ENCODE assay signal across 8 cellular contexts in the genomic region with DNA sequence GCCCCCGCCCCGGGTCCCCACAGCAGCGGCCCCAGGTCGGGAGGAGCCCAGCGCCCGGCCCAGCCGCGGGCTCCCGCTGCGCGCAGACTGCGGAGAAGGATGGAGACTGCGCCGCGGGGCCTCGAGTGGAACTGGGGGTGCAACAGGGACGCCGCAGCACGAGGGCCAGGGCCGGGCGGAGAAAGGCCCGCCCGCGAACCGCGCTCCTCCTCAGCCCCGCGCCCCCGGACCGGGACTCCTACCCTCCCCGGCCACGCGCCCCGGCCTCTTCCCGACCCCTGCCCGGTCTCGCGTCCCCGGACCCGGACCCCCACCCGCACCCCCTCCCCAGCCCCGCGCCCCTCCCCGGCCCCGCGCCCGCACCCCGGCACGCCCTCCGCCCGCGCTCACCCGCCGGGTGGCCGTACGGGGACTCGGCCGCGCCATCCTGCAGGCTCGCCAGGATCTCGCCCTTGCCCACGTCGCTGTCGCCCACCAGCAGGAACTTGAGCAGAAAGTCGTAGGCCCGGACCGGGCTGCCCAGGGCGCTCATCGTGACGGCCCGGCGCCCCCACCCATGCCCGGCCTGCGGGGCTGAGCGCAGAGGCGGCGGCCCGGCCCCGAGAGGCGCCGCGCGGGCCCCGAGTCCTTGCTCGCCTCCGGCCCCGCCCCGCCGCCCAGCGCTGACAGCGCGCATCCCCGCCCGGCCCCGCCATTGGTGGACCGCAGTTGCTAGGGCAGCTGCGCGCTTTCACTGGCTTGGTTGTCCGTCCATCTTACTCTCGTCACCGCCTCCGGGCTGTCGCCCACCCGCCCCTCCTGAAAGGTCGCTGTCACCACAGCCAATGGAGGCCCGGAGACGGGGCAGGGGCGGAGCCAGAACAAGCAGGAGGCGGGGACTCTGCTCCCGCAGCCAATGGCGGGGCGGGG. TPM values are rescaled to one million over a fixed set of nuclear protein-coding genes. Genes with fewer than 3 reads are reported as not detected.
DNase-seq lines count a peak whose midpoint lies in the region; ATAC-seq and TF ChIP-seq lines count a peak whose summit lies in the region.

A gene with protein sequence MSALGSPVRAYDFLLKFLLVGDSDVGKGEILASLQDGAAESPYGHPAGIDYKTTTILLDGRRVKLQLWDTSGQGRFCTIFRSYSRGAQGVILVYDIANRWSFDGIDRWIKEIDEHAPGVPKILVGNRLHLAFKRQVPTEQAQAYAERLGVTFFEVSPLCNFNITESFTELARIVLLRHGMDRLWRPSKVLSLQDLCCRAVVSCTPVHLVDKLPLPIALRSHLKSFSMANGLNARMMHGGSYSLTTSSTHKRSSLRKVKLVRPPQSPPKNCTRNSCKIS (minus strand): TSS at position 634 of the 909 bp plus-strand sequence. CDS start 102 bp downstream, at position 532.

- no peak for TF ChIP-seq RAD21 in SK-N-SH (IDR thresholded peaks at IDR 0.05; ENCODE audit: low read length)

- H4K20me1 ChIP-seq in SK-N-SH (ENCODE audit: insufficient read depth), result no peaks in the 10 kb centered on the region

- POLR2A ChIA-PET in SK-N-SH (lab: Yijun Ruan, JAX), result interaction anchor here (0.7 to 1.0 kb wide), 2 partner anchors 11 to 13 kb away, joined by 3 read pairs; no protein-coding TSS in a partner anchor

- H3K36me3 ChIP-seq in SK-N-SH (replicated peaks in 1 of 2; ENCODE audit: control insufficient read depth in 1 of 2, insufficient read depth in 2 of 2, low read length in 1 of 2), result peaks cover 0 to 8% of the 10 kb centered on the region in 2 experiments

- no peaks in the 10 kb centered on the region for H3F3A ChIP-seq in SK-N-SH (replicated peaks; ENCODE audit: insufficient read depth)

- H3K27me3 Mint-ChIP-seq in HFFc6 (ENCODE audit: insufficient read depth), result peaks cover 7% of the 10 kb centered on the region

- H3K79me2 ChIP-seq in SK-N-SH (ENCODE audit: insufficient read depth), result 0 out of 2 replicates have a peak, but pooled peaks cover 4% of the 10 kb centered on the region

- H3K9ac ChIP-seq in SK-N-SH, result peak within 1 kb of the TSS; percentile 48; the same call in 1 of the 2 replicates

- DNase-seq in HFFc6 (peak; percentile 99), NAMALWA (ENCODE audit: low spot score) (peak; percentile 98), SK-N-SH (peak; percentile 100), glomerular endothelial cell (ENCODE audit: extremely low read depth, low read depth, low spot score) (peak; percentile 78), non-pigmented ciliary epithelial cell (ENCODE audit: low read depth) (peak; percentile 91), substantia nigra (lab: John Stamatoyannopoulos, UW) (peak; percentile 90 to 100 (median 99))
- DNase-seq in activated naive CD4-positive, alpha-beta T cell treated with anti-CD3 and anti-CD28 coated beads, Interleukin-2, amount 50 U/mL, for 72 hours (ENCODE audit: low spot score in 2 of 2), result peak; percentile 96 to 97

- no peak for TF ChIP-seq CTCF in HFFc6 (IDR thresholded peaks at IDR 0.05)
- no peak for TF ChIP-seq CTCF in SK-N-SH (IDR thresholded peaks at IDR 0.05)

- peaks cover 6% of the 10 kb centered on the region; the same call in 1 of the 2 replicates for H3K4me1 Mint-ChIP-seq in HFFc6 (ENCODE audit: low read depth)

- peaks cover 27% of the 10 kb centered on the region for H3K9me3 Mint-ChIP-seq in HFFc6
- peaks cover 6 to 9% of the 10 kb centered on the region in 2 donors for H3K9me3 Mint-ChIP-seq in activated naive CD4-positive, alpha-beta T cell treated with anti-CD3 and anti-CD28 coated beads, Interleukin-2, amount 50 U/mL, for 72 hours

- under 1% methylated on average over 61 of the region's 112 CpGs for WGBS in SK-N-SH (ENCODE audit: low lambda C conversion rate)

- H3K27ac ChIP-seq in SK-N-SH (ENCODE audit: low read depth in 2 of 2, low read length in 1 of 2) (peak within 1 kb of the TSS in 1 of 2 experiments; percentile 24; a peak in 1 of 4 replicates), substantia nigra (ENCODE audit: low read depth, low read length, poor library complexity, severe bottlenecking) (peak within 1 kb of the TSS; percentile 88)

- H3K9me2 ChIP-seq in SK-N-SH, result no peaks in the 10 kb centered on the region

- H3K4me2 ChIP-seq in SK-N-SH, result peak within 1 kb of the TSS; percentile 97

- H3K27ac Mint-ChIP-seq in HFFc6, result no peak within 1 kb of the TSS
- no peak within 1 kb of the TSS for H3K27ac Mint-ChIP-seq in activated naive CD4-positive, alpha-beta T cell treated with anti-CD3 and anti-CD28 coated beads, Interleukin-2, amount 50 U/mL, for 72 hours

- peaks cover 0 to 14% of the 10 kb centered on the region in 2 experiments; a peak in 1 of 4 replicates for H3K4me1 ChIP-seq in SK-N-SH (ENCODE audit: control insufficient read depth in 1 of 2, insufficient read depth in 2 of 2, low read depth in 1 of 2, low read length in 1 of 2)

- TF ChIP-seq EP300 in SK-N-SH (IDR thresholded peaks at IDR 0.05; ENCODE audit: borderline replicate concordance in 1 of 2, low read depth in 1 of 2, low read length in 1 of 2), result peak in 1 of 2 experiments; percentile 70; a peak in 2 of 4 replicates

- CTCF ChIA-PET in SK-N-SH (lab: Yijun Ruan, JAX), result interaction anchor here (0.9 to 2.3 kb wide), 4 partner anchors 18 to 77 kb away, joined by 3 to 6 read pairs (median 4); no protein-coding TSS in a partner anchor

- H3K27me3 ChIP-seq in SK-N-SH (ENCODE audit: insufficient read depth), result no peaks in the 10 kb centered on the region

- H3K36me3 Mint-ChIP-seq in HFFc6 (ENCODE audit: low read depth), result peaks cover 18% of the 10 kb centered on the region
- peaks cover 8 to 19% of the 10 kb centered on the region in 2 donors for H3K36me3 Mint-ChIP-seq in activated naive CD4-positive, alpha-beta T cell treated with anti-CD3 and anti-CD28 coated beads, Interleukin-2, amount 50 U/mL, for 72 hours

- ATAC-seq in activated naive CD4-positive, alpha-beta T cell treated with anti-CD3 and anti-CD28 coated beads, Interleukin-2, amount 50 U/mL, for 72 hours, result peak; percentile 98

- peak within 1 kb of the TSS; percentile 82; the same call in 1 of the 2 replicates for H2AFZ ChIP-seq in SK-N-SH (ENCODE audit: low read depth)

- peak within 1 kb of the TSS; percentile 86 for H3K4me3 Mint-ChIP-seq in HFFc6

- H3K4me3 ChIP-seq in GM08714 (ENCODE audit: low read length), result peak within 1 kb of the TSS; percentile 62
- peak within 1 kb of the TSS; percentile 68 to 74 for H3K4me3 ChIP-seq in SK-N-SH (ENCODE audit: low read depth in 2 of 2, low read length in 1 of 2)

- no peaks in the 10 kb centered on the region; the same call in 1 of the 2 replicates for H3K9me3 ChIP-seq in SK-N-SH

TF ChIP-seq in SK-N-SH, 30 proteins besides CTCF, POLR2A, EP300 and RAD21:
- TF ChIP-seq CHD2 (IDR thresholded peaks at IDR 0.05; ENCODE audit: low read length, partially characterized antibody), result peak; percentile 95
- TF ChIP-seq RFX5 (IDR thresholded peaks at IDR 0.05; ENCODE audit: low read length), result peak; percentile 97
- no peak for TF ChIP-seq GABPA (IDR thresholded peaks at IDR 0.05; ENCODE audit: low read depth)
- TF ChIP-seq USF2 (IDR thresholded peaks at IDR 0.05; ENCODE audit: borderline replicate concordance, low read depth, low read length), result no peak
- TF ChIP-seq IRF3 (IDR thresholded peaks at IDR 0.05; ENCODE audit: low read depth, low read length), result peak; percentile 95
- TF ChIP-seq NRF1 (IDR thresholded peaks at IDR 0.05; ENCODE audit: low read depth, low read length), result peak; percentile 23
- TF ChIP-seq, protein P1, sequence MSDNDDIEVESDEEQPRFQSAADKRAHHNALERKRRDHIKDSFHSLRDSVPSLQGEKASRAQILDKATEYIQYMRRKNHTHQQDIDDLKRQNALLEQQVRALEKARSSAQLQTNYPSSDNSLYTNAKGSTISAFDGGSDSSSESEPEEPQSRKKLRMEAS (IDR thresholded peaks at IDR 0.05; ENCODE audit: low read depth), result peak; percentile 72; the same call in 1 of the 2 replicates
- peak; percentile 100 for TF ChIP-seq PBX3 (IDR thresholded peaks at IDR 0.05)
- peak; percentile 72 for TF ChIP-seq MXI1 (IDR thresholded peaks at IDR 0.05; ENCODE audit: low read depth, low read length)
- no peak for TF ChIP-seq FOXM1 (IDR thresholded peaks at IDR 0.05; ENCODE audit: low read depth)
- no peak for TF ChIP-seq EZH2phosphoT487 (IDR thresholded peaks at IDR 0.05; ENCODE audit: borderline replicate concordance, low read depth)
- no peak for TF ChIP-seq FOXJ3 (CRISPR knock-in tag; IDR thresholded peaks at IDR 0.05)
- no peak for TF ChIP-seq JUND (IDR thresholded peaks at IDR 0.05)

RNA-seq across cellular contexts. Expression of the gene that starts here (rescaled TPM):
- 10 to 100 TPM in 2 of 6 experiments, 1 to 10 TPM in 4; 8.0 to 14.8 (median 9.3) TPM for total RNA-seq in HFFc6 (2021; fragmentation: NEBNext Ultra II Directional; extraction: Animal tissue kit (Norgen Biotek cat#: 25700))
- 13.4 and 20.7 TPM in 2 replicates for polyA plus RNA-seq in SK-N-SH (2012; rRNA removed)
- 10.5 and 15.2 TPM in 2 replicates for polyA plus RNA-seq in SK-N-SH (2012; cell fraction: cytosol; rRNA removed)
- polyA plus RNA-seq in SK-N-SH (2012; cell fraction: nucleus; rRNA removed), result 22.5 and 23.0 TPM in 2 replicates
- 1 to 10 TPM; 1.7 to 2.8 TPM for total RNA-seq in activated naive CD4-positive, alpha-beta T cell treated with anti-CD3 and anti-CD28 coated beads, Interleukin-2, amount 50 U/mL, for 72 hours
- 6.7 and 11.4 TPM in 2 replicates for total RNA-seq in glomerular endothelial cell
